8 cellular contexts compared by ENCODE assay signal in genomic region chrX:132489256-132490085, GRCh38. TPM values are rescaled to one million over a fixed set of nuclear protein-coding genes. Genes with fewer than 3 reads are reported as not detected.
DNase-seq lines count a peak whose midpoint lies in the region; ATAC-seq, FAIRE-seq and TF ChIP-seq lines count a peak whose summit lies in the region.

No MANE protein-coding gene starts in this region.

- intact Hi-C loops in Caco-2 (cut with micrococcal nuclease; ENCODE audit: unreplicated experiment), result loop anchor here (1.0 to 10.0 kb wide), 4 partner anchors 76 to 655 kb away; no protein-coding TSS in a partner anchor
- intact Hi-C loops in PC-3 (cut with micrococcal nuclease), result loop anchor here (10.0 kb wide), 1 partner anchor 95 kb away; no protein-coding TSS in a partner anchor

- H3K4me3 Mint-ChIP-seq in Caco-2 (ENCODE audit: unreplicated experiment), result peak overlapping the region; percentile 88

- H3K9me3 ChIP-seq in Caco-2, result no peaks in the 10 kb centered on the region
- no peaks in the 10 kb centered on the region for H3K9me3 ChIP-seq in PC-3 (ENCODE audit: low read length)
- H3K9me3 ChIP-seq in neuronal stem cell (replicated peaks in 1 of 2; ENCODE audit: control insufficient read depth in 2 of 2, insufficient read depth in 1 of 2, low read depth in 1 of 2, low read length in 2 of 2), result no peaks in the 10 kb centered on the region

- H3K79me1 ChIP-seq in neuronal stem cell (ENCODE audit: low read depth, low read length), result no peaks in the 10 kb centered on the region

- no peak overlapping the region for H4K91ac ChIP-seq in neuronal stem cell (ENCODE audit: low read depth, low read length, poor library complexity)

- no peak overlapping the region for H3K23ac ChIP-seq in neuronal stem cell (ENCODE audit: low read depth, low read length, poor library complexity)

- no peak overlapping the region for H2AK5ac ChIP-seq in neuronal stem cell (ENCODE audit: low read depth, low read length)

- no peak overlapping the region for H2BK15ac ChIP-seq in neuronal stem cell (ENCODE audit: low read length)

- ATAC-seq in GM19467 (IDR thresholded peaks at IDR 0.05; ENCODE audit: unreplicated experiment) (peak; percentile 51), HG03558 (IDR thresholded peaks at IDR 0.05; ENCODE audit: extremely low read depth, unreplicated experiment) (peak; percentile 31), PC-3 (peak; percentile 74)

- peak overlapping the region; percentile 63 for H3K27ac Mint-ChIP-seq in Caco-2 (ENCODE audit: unreplicated experiment)

- no peaks in the 10 kb centered on the region; the same call in 1 of the 2 replicates for H3K79me2 ChIP-seq in PC-3 (ENCODE audit: low read length)

- BruUV-seq in Caco-2 (replicated peaks; lab: Mats Ljungman, UMichigan) (no TSS peak), PC-3 (replicated peaks; lab: Mats Ljungman, UMichigan) (no TSS peak)

- peak overlapping the region; percentile 74 for H3K4me3 ChIP-seq in Caco-2 (ENCODE audit: low read depth, low read length)
- peak overlapping the region; percentile 88 for H3K4me3 ChIP-seq in PC-3 (ENCODE audit: low read length)
- H3K4me3 ChIP-seq in neuronal stem cell (ENCODE audit: low read length in 2 of 2), result peak overlapping the region; percentile 59 to 81

- no peak overlapping the region for H3K4ac ChIP-seq in neuronal stem cell (ENCODE audit: low read length)

- H3K36me3 ChIP-seq in Caco-2 (ENCODE audit: control insufficient read depth, insufficient read depth, low read length), result no peaks in the 10 kb centered on the region
- H3K36me3 ChIP-seq in PC-3 (ENCODE audit: low read depth, low read length), result no peaks in the 10 kb centered on the region
- H3K36me3 ChIP-seq in neuronal stem cell (replicated peaks in 1 of 2; ENCODE audit: control insufficient read depth in 2 of 2, insufficient read depth in 2 of 2, low read length in 2 of 2), result no peaks in the 10 kb centered on the region

- no peaks in the 10 kb centered on the region for H3K27me3 ChIP-seq in Caco-2 (replicated peaks; ENCODE audit: control insufficient read depth, insufficient read depth, low read length)
- no peaks in the 10 kb centered on the region for H3K27me3 ChIP-seq in PC-3 (ENCODE audit: low read length)
- peaks cover 0 to 8% (median 0%) of the 10 kb centered on the region in 3 experiments for H3K27me3 ChIP-seq in neuronal stem cell (ENCODE audit: control insufficient read depth in 3 of 3, insufficient read depth in 3 of 3, low read depth in 1 of 3, low read length in 3 of 3)

- H3K4me1 ChIP-seq in Caco-2, result peaks cover 18% of the 10 kb centered on the region; the same call in 1 of the 2 replicates
- H3K4me1 ChIP-seq in PC-3 (ENCODE audit: insufficient read depth, low read length), result peaks cover 12% of the 10 kb centered on the region
- peaks cover 0 to 5% of the 10 kb centered on the region in 2 donors for H3K4me1 ChIP-seq in neuronal stem cell (ENCODE audit: control insufficient read depth in 2 of 2, insufficient read depth in 1 of 2, low read depth in 1 of 2, low read length in 2 of 2)

- peak overlapping the region; percentile 48 for H3K18ac ChIP-seq in neuronal stem cell (ENCODE audit: low read length)

- H2AFZ ChIP-seq in PC-3 (ENCODE audit: low read length) (peak overlapping the region; percentile 97), neuronal stem cell (ENCODE audit: low read length) (peak overlapping the region; percentile 90)

- no CpG with 5 or more reads among the region's 106 CpGs for WGBS in neuronal stem cell (ENCODE audit: extremely low coverage in 2 of 2, insufficient read length in 2 of 2, insufficient replicate concordance in 1 of 2), 2 donors

- H3K4me1 Mint-ChIP-seq in Caco-2 (ENCODE audit: low read depth, unreplicated experiment), result no peaks in the 10 kb centered on the region

- H4K8ac ChIP-seq in neuronal stem cell (ENCODE audit: low read depth, low read length), result no peak overlapping the region

- POLR2A ChIA-PET in Caco-2 (lab: Charles Lee) (interaction anchor here (0.6 to 1.0 kb wide), 2 partner anchors 76 to 448 kb away, joined by 3 to 9 read pairs; no protein-coding TSS in a partner anchor), PC-3 (lab: Charles Lee; ENCODE audit: unreplicated experiment) (no interaction called here)

- H4K20me1 ChIP-seq in PC-3 (ENCODE audit: low read length), result no peaks in the 10 kb centered on the region

- H3F3A ChIP-seq in PC-3 (ENCODE audit: low read length, unreplicated experiment), result no peaks in the 10 kb centered on the region

- FAIRE-seq in urothelium cell line (lab: Jason Lieb, UNC), result no peak

- H3K36me3 Mint-ChIP-seq in Caco-2 (ENCODE audit: insufficient read depth, unreplicated experiment), result no peaks in the 10 kb centered on the region

- H3K27ac ChIP-seq in PC-3 (ENCODE audit: low read length), result peak overlapping the region; percentile 81
- no peak overlapping the region for H3K27ac ChIP-seq in neuronal stem cell (replicated peaks; ENCODE audit: low read length)

- DNase-seq in Caco-2, result peak; percentile 71
- peak; percentile 70 for DNase-seq in PC-3
- DNase-seq in activated gamma-delta T cell treated with Interleukin-2 at 50 U/mL for 16 hours, result peak; percentile 42
- DNase-seq in globus pallidus (ENCODE audit: low spot score), result peak; percentile 33
- peak; percentile 11 for DNase-seq in neuronal stem cell (ENCODE audit: low spot score)
- DNase-seq in urothelium cell line (ENCODE audit: low spot score), result peak; percentile 20

- H2BK120ac ChIP-seq in neuronal stem cell (ENCODE audit: low read depth, low read length), result no peak overlapping the region

- H3K4me2 ChIP-seq in PC-3 (ENCODE audit: low read length) (peak overlapping the region; percentile 87), neuronal stem cell (ENCODE audit: insufficient read depth, low read length, poor library complexity, severe bottlenecking) (peak overlapping the region; percentile 66)

- no peak overlapping the region for H2BK12ac ChIP-seq in neuronal stem cell (ENCODE audit: low read length)

- H3K9ac ChIP-seq in PC-3 (ENCODE audit: low read length) (peak overlapping the region; percentile 93), neuronal stem cell (ENCODE audit: low read depth, low read length, poor library complexity) (peak overlapping the region; percentile 21)

- H3K14ac ChIP-seq in neuronal stem cell (ENCODE audit: low read length), result no peak overlapping the region

- CTCF ChIA-PET in Caco-2 (lab: Charles Lee) (interaction anchor here (1.8 kb wide), 1 partner anchor 77 kb away, joined by 6 read pairs; no protein-coding TSS in a partner anchor), PC-3 (lab: Charles Lee) (no interaction called here)

- TF ChIP-seq CTCF in Caco-2 (IDR thresholded peaks at IDR 0.05; ENCODE audit: insufficient read depth in 1 of 2, low read depth in 1 of 2, low read length in 1 of 2, severe bottlenecking in 1 of 2, unreplicated experiment in 1 of 2), result no peak
- TF ChIP-seq CTCF in PC-3 (conservative IDR thresholded peaks at IDR 0.05; ENCODE audit: low read depth, low read length), result no peak

- H3K9me2 ChIP-seq in PC-3 (replicated peaks; ENCODE audit: low read length), result no peaks in the 10 kb centered on the region

- no peaks in the 10 kb centered on the region for H3K27me3 Mint-ChIP-seq in Caco-2 (ENCODE audit: insufficient read depth, unreplicated experiment)

- H2BK5ac ChIP-seq in neuronal stem cell (ENCODE audit: low read length), result no peak overlapping the region

- no peaks in the 10 kb centered on the region for H3K9me3 Mint-ChIP-seq in Caco-2 (ENCODE audit: unreplicated experiment)

RNA-seq across cellular contexts. Expression of gene MBNL3, which starts 0.6 kb away (rescaled TPM):
- total RNA-seq in Caco-2 (2022) (174 and 195 TPM in 2 replicates), PC-3 (2014; rRNA removed) (4.4 and 9.7 TPM in 2 replicates)
- 0.93 TPM for polyA plus RNA-seq in neuronal stem cell (2013, experiment 1 of 2)
- 1.0 TPM for polyA plus RNA-seq in neuronal stem cell (2013, experiment 2 of 2)

Comparison
In these comparisons a context has a peak if more than half of its experiments do, and no peak if none do; other contexts are left out.
1. DNase-seq: peak in every context shown above with its lines; median percentile 71 in Caco-2; 70 in PC-3; 42 in activated gamma-delta T cell treated with Interleukin-2 at 50 U/mL for 16 hours; 33 in globus pallidus; 20 in urothelium cell line; 11 in neuronal stem cell.
2. RNA of gene MBNL3, which starts 0.6 kb away (total RNA-seq): 174 to 195 TPM in Caco-2; 4.4 to 9.7 TPM in PC-3; every median in the first group is over 10 times any median in the second.
3. Peak in every context shown above with its lines, with median percentiles within 50 percentile points of each other: H3K4me3 ChIP-seq and ATAC-seq.